In the genomic region with DNA sequence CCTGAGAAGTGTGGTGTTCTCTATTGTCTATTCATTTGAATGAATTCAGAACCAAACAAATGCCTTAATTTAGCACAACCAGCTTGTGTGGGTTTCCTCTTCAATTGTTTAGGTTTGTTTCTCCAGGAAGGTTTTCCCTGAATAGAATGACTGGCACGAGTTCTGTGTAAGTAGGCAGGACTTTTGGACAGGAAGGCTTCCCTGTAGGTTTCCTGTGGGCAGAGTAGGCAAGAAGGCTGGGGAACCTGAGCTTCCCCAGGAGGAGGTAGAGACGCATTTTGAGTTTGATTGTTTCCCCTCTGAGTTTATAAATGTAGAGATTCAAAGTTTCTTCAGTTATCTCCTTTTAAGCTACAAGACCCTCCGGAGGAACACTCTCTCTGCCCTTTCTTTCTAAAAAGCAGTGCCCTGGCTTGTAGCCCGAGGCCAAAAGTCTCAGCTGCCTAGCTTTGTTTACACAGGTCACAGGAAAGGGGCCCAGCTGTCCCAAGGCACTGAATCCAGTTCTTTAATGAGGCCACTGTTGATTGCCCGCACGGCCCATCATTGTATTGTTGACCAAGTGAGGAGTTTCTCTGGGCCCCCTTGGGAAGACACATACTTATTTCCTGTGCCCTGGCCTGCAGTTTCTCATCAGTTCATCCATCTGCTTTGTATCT, we compare ENCODE assay signal across 8 cellular contexts.
DNase-seq lines count a peak whose midpoint lies in the region; ATAC-seq and TF ChIP-seq lines count a peak whose summit lies in the region.

No MANE protein-coding gene starts in this region.

- H3K27ac ChIP-seq in HUES48 (ENCODE audit: low read depth, low read length): peak overlapping the region; percentile 77

- no peak for TF ChIP-seq CTCF in BE2C (IDR thresholded peaks at IDR 0.05; ENCODE audit: low read depth, low read length)

- ATAC-seq in left lobe of liver (peak; percentile 93), HG03571 (IDR thresholded peaks at IDR 0.05; ENCODE audit: unreplicated experiment) (no peak)

- peaks cover 12% of the 10 kb centered on the region for H3K4me1 Mint-ChIP-seq in activated T-helper 2 cell treated with anti-CD3 and anti-CD28 coated beads, Interferon-gamma antibody, Interleukin-2, Interleukin-4, amounts not matched to agents 10 μg/mL and 5 μg/mL and 100 μg/mL, durations not matched to agents 14 hours and 24 hours and 36 hours (ENCODE audit: low read depth)

- peaks cover 4% of the 10 kb centered on the region for H3K4me1 ChIP-seq in BE2C
- H3K4me1 ChIP-seq in HUES48 (ENCODE audit: control insufficient read depth, insufficient read depth, low read length): peaks cover 13% of the 10 kb centered on the region

- H3K36me3 ChIP-seq in BE2C (no peaks in the 10 kb centered on the region), HUES48 (ENCODE audit: control insufficient read depth, insufficient read depth, low read length) (no peaks in the 10 kb centered on the region)

- H3K27me3 ChIP-seq in BE2C: no peaks in the 10 kb centered on the region
- H3K27me3 ChIP-seq in HUES48 (ENCODE audit: control insufficient read depth, insufficient read depth, low read length): no peaks in the 10 kb centered on the region

- H3K4me3 ChIP-seq in BE2C (ENCODE audit: low read depth, low read length): no peak overlapping the region
- H3K4me3 ChIP-seq in HUES48 (ENCODE audit: low read depth, low read length): no peak overlapping the region

- intact Hi-C loops in activated T-helper 2 cell treated with anti-CD3 and anti-CD28 coated beads, Interferon-gamma antibody, Interleukin-2, Interleukin-4, amounts not matched to agents 10 μg/mL and 5 μg/mL and 100 μg/mL, durations not matched to agents 14 hours and 24 hours and 36 hours (cut with micrococcal nuclease): no loop called here

- DNase-seq in BE2C (peak; percentile 12), left lobe of liver (ENCODE audit: low spot score) (peak; percentile 81), NCI-H82 treated with DMSO at 0.1 percent for 48 hours (lab: John Stamatoyannopoulos, UW; ENCODE audit: unreplicated experiment) (no peak)
- DNase-seq in activated T-helper 2 cell treated with anti-CD3 and anti-CD28 coated beads, Interferon-gamma antibody, Interleukin-2, Interleukin-4, amounts not matched to agents 10 μg/mL and 5 μg/mL and 100 μg/mL, durations not matched to agents 14 hours and 24 hours and 36 hours (ENCODE audit: low spot score): no peak
- no peak for DNase-seq in activated CD8-positive, alpha-beta memory T cell treated with anti-CD3 and anti-CD28 coated beads, Interleukin-2, amount 50 U/mL, for 4 hours
- DNase-seq in stimulated activated CD4-positive, alpha-beta T cell treated with anti-CD3 and anti-CD28 coated beads, Interleukin-12 subunit alpha, Interleukin-12 subunit beta, amount 100 ng/mL, for 4 hours: no peak

- no peak overlapping the region for H3K9ac ChIP-seq in HUES48 (ENCODE audit: low read depth, low read length)

- no peaks in the 10 kb centered on the region for H3K9me3 ChIP-seq in BE2C
- no peaks in the 10 kb centered on the region for H3K9me3 ChIP-seq in HUES48 (ENCODE audit: control insufficient read depth, insufficient read depth, low read length)

- no peaks in the 10 kb centered on the region for H3K27me3 Mint-ChIP-seq in activated T-helper 2 cell treated with anti-CD3 and anti-CD28 coated beads, Interferon-gamma antibody, Interleukin-2, Interleukin-4, amounts not matched to agents 10 μg/mL and 5 μg/mL and 100 μg/mL, durations not matched to agents 14 hours and 24 hours and 36 hours (ENCODE audit: low read depth)

- no peaks in the 10 kb centered on the region for H3K9me3 Mint-ChIP-seq in activated T-helper 2 cell treated with anti-CD3 and anti-CD28 coated beads, Interferon-gamma antibody, Interleukin-2, Interleukin-4, amounts not matched to agents 10 μg/mL and 5 μg/mL and 100 μg/mL, durations not matched to agents 14 hours and 24 hours and 36 hours

- H3K4me3 Mint-ChIP-seq in activated T-helper 2 cell treated with anti-CD3 and anti-CD28 coated beads, Interferon-gamma antibody, Interleukin-2, Interleukin-4, amounts not matched to agents 10 μg/mL and 5 μg/mL and 100 μg/mL, durations not matched to agents 14 hours and 24 hours and 36 hours (ENCODE audit: low read depth): no peak overlapping the region

- H3K27ac Mint-ChIP-seq in activated T-helper 2 cell treated with anti-CD3 and anti-CD28 coated beads, Interferon-gamma antibody, Interleukin-2, Interleukin-4, amounts not matched to agents 10 μg/mL and 5 μg/mL and 100 μg/mL, durations not matched to agents 14 hours and 24 hours and 36 hours: peak overlapping the region; percentile 25

- H3K36me3 Mint-ChIP-seq in activated T-helper 2 cell treated with anti-CD3 and anti-CD28 coated beads, Interferon-gamma antibody, Interleukin-2, Interleukin-4, amounts not matched to agents 10 μg/mL and 5 μg/mL and 100 μg/mL, durations not matched to agents 14 hours and 24 hours and 36 hours (ENCODE audit: low read depth): no peaks in the 10 kb centered on the region

Comparison
In these comparisons a context has a peak if more than half of its experiments do, and no peak if none do; other contexts are left out.
1. DNase-seq: peak in BE2C (single experiment) and left lobe of liver (single experiment); none in activated T-helper 2 cell treated with anti-CD3 and anti-CD28 coated beads, Interferon-gamma antibody, Interleukin-2, Interleukin-4, amounts not matched to agents 10 μg/mL and 5 μg/mL and 100 μg/mL, durations not matched to agents 14 hours and 24 hours and 36 hours (single experiment), NCI-H82 treated with DMSO at 0.1 percent for 48 hours (single experiment), activated CD8-positive, alpha-beta memory T cell treated with anti-CD3 and anti-CD28 coated beads, Interleukin-2, amount 50 U/mL, for 4 hours (single experiment) and stimulated activated CD4-positive, alpha-beta T cell treated with anti-CD3 and anti-CD28 coated beads, Interleukin-12 subunit alpha, Interleukin-12 subunit beta, amount 100 ng/mL, for 4 hours (single experiment).